In genomic region chr15:77186518-77187095, GRCh38 we compare ENCODE assay signal across 8 cellular contexts.
DNase-seq lines count a peak whose midpoint lies in the region; ATAC-seq and TF ChIP-seq lines count a peak whose summit lies in the region.

No MANE protein-coding gene starts in this region.

- no TSS peak for BruUV-seq in IMR-90 (replicated peaks; lab: Mats Ljungman, UMichigan)

- no peak overlapping the region for H3K4me3 Mint-ChIP-seq in CD8-positive, alpha-beta T cell
- H3K4me3 Mint-ChIP-seq in activated CD8-positive, alpha-beta T cell treated with anti-CD3 and anti-CD28 coated beads for 36 hours, result no peak overlapping the region

- intact Hi-C loops in CD8-positive, alpha-beta T cell (cut with DNase I, micrococcal nuclease), result loop anchor here (1.0 to 10.0 kb wide), 5 partner anchors 64 to 688 kb away; no protein-coding TSS in a partner anchor
- intact Hi-C loops in IMR-90 (cut with micrococcal nuclease) (loop anchor here (1.0 to 5.0 kb wide), 5 partner anchors 69 to 446 kb away; partner anchors contain the start of genes HMG20A, LINGO1 and PEAK1), left ventricle myocardium superior (cut with micrococcal nuclease) (loop anchor here (5.0 kb wide), 2 partner anchors 311 to 356 kb away; no protein-coding TSS in a partner anchor), spleen (cut with DNase I; ENCODE audit: low total_unique reads) (loop anchor here (5.0 kb wide), 1 partner anchor 311 kb away; no protein-coding TSS in a partner anchor)
- intact Hi-C loops in activated CD8-positive, alpha-beta T cell treated with anti-CD3 and anti-CD28 coated beads for 36 hours (cut with micrococcal nuclease), result loop anchor here (2.0 to 5.0 kb wide), 2 partner anchors 310 to 356 kb away; no protein-coding TSS in a partner anchor

- no peak overlapping the region for H3K27ac Mint-ChIP-seq in CD8-positive, alpha-beta T cell
- H3K27ac Mint-ChIP-seq in activated CD8-positive, alpha-beta T cell treated with anti-CD3 and anti-CD28 coated beads for 36 hours, result peak overlapping the region; percentile 79

- H2AFZ ChIP-seq in IMR-90 (replicated peaks; ENCODE audit: low read length, poor library complexity) (no peak overlapping the region), neuronal stem cell (ENCODE audit: low read length) (no peak overlapping the region)

- TF ChIP-seq POLR2A in IMR-90 (IDR thresholded peaks at IDR 0.05; ENCODE audit: low read depth, low read length), result no peak
- no peak for TF ChIP-seq POLR2A in spleen (IDR thresholded peaks at IDR 0.05)

- no peak overlapping the region for H2AK5ac ChIP-seq in IMR-90 (ENCODE audit: low read depth, low read length)
- H2AK5ac ChIP-seq in neuronal stem cell (ENCODE audit: low read depth, low read length), result no peak overlapping the region

- no peaks in the 10 kb centered on the region for H3K27me3 Mint-ChIP-seq in CD8-positive, alpha-beta T cell (ENCODE audit: low read depth)
- no peaks in the 10 kb centered on the region for H3K27me3 Mint-ChIP-seq in activated CD8-positive, alpha-beta T cell treated with anti-CD3 and anti-CD28 coated beads for 36 hours

- peaks cover 18 to 46% of the 10 kb centered on the region in 2 experiments for H3K79me1 ChIP-seq in IMR-90 (ENCODE audit: low read depth in 1 of 2, low read length in 2 of 2)
- peaks cover 1% of the 10 kb centered on the region for H3K79me1 ChIP-seq in neuronal stem cell (ENCODE audit: low read depth, low read length)

- peak; percentile 60 for TF ChIP-seq CTCF in CD8-positive, alpha-beta T cell (IDR thresholded peaks at IDR 0.05)
- TF ChIP-seq CTCF in IMR-90 (conservative IDR thresholded peaks at IDR 0.05; ENCODE audit: low read depth, low read length) (peak; percentile 62), spleen (IDR thresholded peaks at IDR 0.05 in 8 of 11, conservative IDR thresholded peaks at IDR 0.05 in 3 of 11) (peak; percentile 21 to 72 (median 51))
- TF ChIP-seq CTCF in activated CD8-positive, alpha-beta T cell treated with anti-CD3 and anti-CD28 coated beads for 36 hours (IDR thresholded peaks at IDR 0.05), result peak; percentile 70

- H2BK15ac ChIP-seq in IMR-90 (ENCODE audit: low read depth, low read length), result no peak overlapping the region
- H2BK15ac ChIP-seq in neuronal stem cell (ENCODE audit: low read length), result no peak overlapping the region

- H2BK5ac ChIP-seq in IMR-90 (ENCODE audit: low read depth, low read length, poor library complexity, severe bottlenecking) (no peak overlapping the region), neuronal stem cell (ENCODE audit: low read length) (no peak overlapping the region)

- H4K91ac ChIP-seq in IMR-90 (ENCODE audit: insufficient read depth, low read depth, low read length), result no peak overlapping the region
- no peak overlapping the region for H4K91ac ChIP-seq in neuronal stem cell (ENCODE audit: low read depth, low read length, poor library complexity)

- H3K4ac ChIP-seq in IMR-90 (ENCODE audit: low read depth, low read length), result no peak overlapping the region
- no peak overlapping the region for H3K4ac ChIP-seq in neuronal stem cell (ENCODE audit: low read length)

- H4K20me1 ChIP-seq in IMR-90 (ENCODE audit: insufficient read depth, low read length), result peaks cover 5% of the 10 kb centered on the region; the same call in 1 of the 2 replicates

- DNase-seq in CD8-positive, alpha-beta T cell, result peak in 1 of 7 experiments; percentile 26
- DNase-seq in IMR-90, result peak; percentile 47
- peak; percentile 33 for DNase-seq in activated CD8-positive, alpha-beta T cell treated with anti-CD3 and anti-CD28 coated beads for 36 hours
- DNase-seq in left ventricle myocardium superior, result no peak
- no peak for DNase-seq in spleen
- DNase-seq in neuronal stem cell (ENCODE audit: low spot score), result no peak
- DNase-seq in COLO668 (lab: John Stamatoyannopoulos, UW; ENCODE audit: unreplicated experiment), result no peak
- no peak for DNase-seq in OCI-M2 (lab: John Stamatoyannopoulos, UW; ENCODE audit: unreplicated experiment)

- H4K5ac ChIP-seq in IMR-90 (ENCODE audit: low read depth, low read length), result no peak overlapping the region; the same call in 1 of the 2 replicates

- H3K36me3 ChIP-seq in CD8-positive, alpha-beta T cell (ENCODE audit: insufficient read depth, low read length), result no peaks in the 10 kb centered on the region
- H3K36me3 ChIP-seq in IMR-90 (ENCODE audit: control insufficient read depth, insufficient read depth, low read length) (no peaks in the 10 kb centered on the region; the same call in none of the 2 replicates), spleen (no peaks in the 10 kb centered on the region), neuronal stem cell (replicated peaks in 1 of 2; ENCODE audit: control insufficient read depth in 2 of 2, insufficient read depth in 2 of 2, low read length in 2 of 2) (peaks cover 0 to 3% of the 10 kb centered on the region in 2 donors)

- H3K9me3 Mint-ChIP-seq in CD8-positive, alpha-beta T cell, result no peaks in the 10 kb centered on the region
- H3K9me3 Mint-ChIP-seq in activated CD8-positive, alpha-beta T cell treated with anti-CD3 and anti-CD28 coated beads for 36 hours, result no peaks in the 10 kb centered on the region

- H3K4me3 ChIP-seq in CD8-positive, alpha-beta T cell (ENCODE audit: low read depth, low read length), result no peak overlapping the region
- H3K4me3 ChIP-seq in IMR-90 (ENCODE audit: insufficient read depth, low read depth, low read length), result no peak overlapping the region
- H3K4me3 ChIP-seq in spleen, result no peak overlapping the region
- no peak overlapping the region for H3K4me3 ChIP-seq in neuronal stem cell (ENCODE audit: low read length in 2 of 2)

- no peak overlapping the region for H3K56ac ChIP-seq in IMR-90 (ENCODE audit: extremely low read depth, insufficient read depth, low read length)

- in situ Hi-C loops in IMR-90 (cut with MboI; ENCODE audit: low sequenced_read_pairs), result no loop called here

- H4K8ac ChIP-seq in IMR-90 (ENCODE audit: low read depth in 2 of 2, low read length in 2 of 2) (no peak overlapping the region), neuronal stem cell (ENCODE audit: low read depth, low read length) (no peak overlapping the region)

- no peak overlapping the region for H2AK9ac ChIP-seq in IMR-90 (replicated peaks; ENCODE audit: low read depth, low read length, poor library complexity)

- H3K23ac ChIP-seq in IMR-90 (ENCODE audit: low read depth, low read length) (no peak overlapping the region), neuronal stem cell (ENCODE audit: low read depth, low read length, poor library complexity) (no peak overlapping the region)

- H3K18ac ChIP-seq in IMR-90 (ENCODE audit: low read depth, low read length) (no peak overlapping the region), neuronal stem cell (ENCODE audit: low read length) (no peak overlapping the region)

- H3K14ac ChIP-seq in IMR-90 (replicated peaks; ENCODE audit: low read depth, low read length) (no peak overlapping the region), neuronal stem cell (ENCODE audit: low read length) (no peak overlapping the region)

- CTCF ChIA-PET in CD8-positive, alpha-beta T cell (lab: Charles Lee), result interaction anchor here (0.9 to 2.8 kb wide), 11 partner anchors 38 to 357 kb away, joined by 3 to 19 read pairs (median 4); partner anchors contain the start of gene PEAK1
- CTCF ChIA-PET in IMR-90 (lab: Yijun Ruan, JAX), result interaction anchor here (0.6 to 3.0 kb wide), 7 partner anchors 9 to 357 kb away, joined by 3 to 10 read pairs (median 4); no protein-coding TSS in a partner anchor
- CTCF ChIA-PET in activated CD8-positive, alpha-beta T cell treated with anti-CD3 and anti-CD28 coated beads for 36 hours (lab: Charles Lee), result interaction anchor here (0.8 to 5.6 kb wide), 21 partner anchors 9 to 357 kb away, joined by 3 to 57 read pairs (median 3); no protein-coding TSS in a partner anchor

- no peak overlapping the region for H3K9ac ChIP-seq in IMR-90 (ENCODE audit: low read depth, low read length)
- H3K9ac ChIP-seq in neuronal stem cell (ENCODE audit: low read depth, low read length, poor library complexity), result no peak overlapping the region

- H3K4me2 ChIP-seq in IMR-90 (ENCODE audit: low read depth, low read length) (no peak overlapping the region), neuronal stem cell (ENCODE audit: insufficient read depth, low read length, poor library complexity, severe bottlenecking) (no peak overlapping the region)

- ATAC-seq in CD8-positive, alpha-beta T cell, result no peak
- ATAC-seq in IMR-90 (ENCODE audit: low read depth) (peak; percentile 55; the same call in 1 of the 2 replicates), left ventricle myocardium superior (peak; percentile 45)
- ATAC-seq in activated CD8-positive, alpha-beta T cell treated with anti-CD3 and anti-CD28 coated beads for 36 hours, result peak; percentile 29

- H3K27me3 ChIP-seq in CD8-positive, alpha-beta T cell (ENCODE audit: insufficient read depth, low read length), result no peaks in the 10 kb centered on the region
- no peaks in the 10 kb centered on the region for H3K27me3 ChIP-seq in IMR-90 (ENCODE audit: control insufficient read depth, insufficient read depth, low read length)
- no peaks in the 10 kb centered on the region for H3K27me3 ChIP-seq in spleen (replicated peaks in 1 of 7)
- H3K27me3 ChIP-seq in neuronal stem cell (ENCODE audit: control insufficient read depth in 3 of 3, insufficient read depth in 3 of 3, low read depth in 1 of 3, low read length in 3 of 3), result no peaks in the 10 kb centered on the region

- no peaks in the 10 kb centered on the region for H3K36me3 Mint-ChIP-seq in CD8-positive, alpha-beta T cell
- no peaks in the 10 kb centered on the region for H3K36me3 Mint-ChIP-seq in activated CD8-positive, alpha-beta T cell treated with anti-CD3 and anti-CD28 coated beads for 36 hours (ENCODE audit: low read depth)

- peaks cover 18% of the 10 kb centered on the region for H3K4me1 ChIP-seq in CD8-positive, alpha-beta T cell (ENCODE audit: insufficient read depth, low read length)
- peaks cover 3% of the 10 kb centered on the region for H3K4me1 ChIP-seq in IMR-90 (ENCODE audit: control insufficient read depth, insufficient read depth, low read length)
- H3K4me1 ChIP-seq in spleen, result peaks cover 27 to 92% (median 70%) of the 10 kb centered on the region in 6 donors
- H3K4me1 ChIP-seq in neuronal stem cell (ENCODE audit: control insufficient read depth in 2 of 2, insufficient read depth in 1 of 2, low read depth in 1 of 2, low read length in 2 of 2), result peaks cover 5 to 7% of the 10 kb centered on the region in 2 donors

- POLR2A ChIA-PET in CD8-positive, alpha-beta T cell (lab: Charles Lee), result no interaction called here
- POLR2A ChIA-PET in IMR-90 (lab: Charles Lee; ENCODE audit: unreplicated experiment), result no interaction called here
- POLR2A ChIA-PET in activated CD8-positive, alpha-beta T cell treated with anti-CD3 and anti-CD28 coated beads for 36 hours (lab: Charles Lee), result interaction anchor here (0.6 kb wide), 1 partner anchor 160 kb away, joined by 3 read pairs; no protein-coding TSS in a partner anchor

- no peak overlapping the region for H2BK120ac ChIP-seq in IMR-90 (ENCODE audit: low read depth, low read length)
- H2BK120ac ChIP-seq in neuronal stem cell (ENCODE audit: low read depth, low read length), result no peak overlapping the region

- peaks cover 9% of the 10 kb centered on the region for H3K9me1 ChIP-seq in IMR-90 (ENCODE audit: insufficient read depth, low read length)

- no CpG with 5 or more reads among the region's 4 CpGs for WGBS in IMR-90 (ENCODE audit: extremely low coverage in 2 of 2, insufficient read length in 1 of 2), 2 experiments
- WGBS in spleen, 5 donors, result 47 to 48% (median 48%) methylated on average over 4 of the region's 4 CpGs
- no CpG with 5 or more reads among the region's 4 CpGs for WGBS in neuronal stem cell (ENCODE audit: extremely low coverage in 2 of 2, insufficient read length in 2 of 2, insufficient replicate concordance in 1 of 2), 2 donors

- no peak overlapping the region for H3K27ac ChIP-seq in CD8-positive, alpha-beta T cell (ENCODE audit: low read depth, low read length)
- H3K27ac ChIP-seq in IMR-90 (ENCODE audit: insufficient read depth, low read length) (no peak overlapping the region), spleen (peak overlapping the region; percentile 45 to 90 (median 82)), neuronal stem cell (replicated peaks; ENCODE audit: low read length) (no peak overlapping the region)

- H3K4me1 Mint-ChIP-seq in CD8-positive, alpha-beta T cell (ENCODE audit: low read depth), result peaks cover 41% of the 10 kb centered on the region
- peaks cover 62% of the 10 kb centered on the region for H3K4me1 Mint-ChIP-seq in activated CD8-positive, alpha-beta T cell treated with anti-CD3 and anti-CD28 coated beads for 36 hours (ENCODE audit: low read depth)

- no peaks in the 10 kb centered on the region for H3K9me3 ChIP-seq in CD8-positive, alpha-beta T cell (ENCODE audit: low read length)
- H3K9me3 ChIP-seq in IMR-90 (ENCODE audit: control insufficient read depth, insufficient read depth, low read length) (no peaks in the 10 kb centered on the region), spleen (no peaks in the 10 kb centered on the region), neuronal stem cell (replicated peaks in 1 of 2; ENCODE audit: control insufficient read depth in 2 of 2, insufficient read depth in 1 of 2, low read depth in 1 of 2, low read length in 2 of 2) (no peaks in the 10 kb centered on the region)

- no peak overlapping the region for H2BK20ac ChIP-seq in IMR-90 (ENCODE audit: low read depth, low read length)

- dilution Hi-C loops in IMR-90 (cut with HindIII; ENCODE audit: low sequenced_read_pairs, unreplicated experiment), result no loop called here

- TF ChIP-seq RAD21 in IMR-90 (IDR thresholded peaks at IDR 0.05; ENCODE audit: low read length), result peak; percentile 66

- no peak overlapping the region for H2BK12ac ChIP-seq in neuronal stem cell (ENCODE audit: low read length)

Comparison
In these comparisons a context has a peak if more than half of its experiments do, and no peak if none do; other contexts are left out.
1. DNase-seq: peak in IMR-90 (single experiment) and activated CD8-positive, alpha-beta T cell treated with anti-CD3 and anti-CD28 coated beads for 36 hours (single experiment); none in left ventricle myocardium superior (single experiment), spleen (single experiment), neuronal stem cell (single experiment), COLO668 (single experiment) and OCI-M2 (single experiment).
2. H3K27ac ChIP-seq: peak in spleen (8 of 8); none in CD8-positive, alpha-beta T cell (single experiment), IMR-90 (single experiment) and neuronal stem cell (single experiment).
3. Peak in every context shown above with its lines, with median percentiles within 50 percentile points of each other: CTCF ChIP-seq.